Comparison of ENCODE assay signal across 1 cellular context in the genomic region with DNA sequence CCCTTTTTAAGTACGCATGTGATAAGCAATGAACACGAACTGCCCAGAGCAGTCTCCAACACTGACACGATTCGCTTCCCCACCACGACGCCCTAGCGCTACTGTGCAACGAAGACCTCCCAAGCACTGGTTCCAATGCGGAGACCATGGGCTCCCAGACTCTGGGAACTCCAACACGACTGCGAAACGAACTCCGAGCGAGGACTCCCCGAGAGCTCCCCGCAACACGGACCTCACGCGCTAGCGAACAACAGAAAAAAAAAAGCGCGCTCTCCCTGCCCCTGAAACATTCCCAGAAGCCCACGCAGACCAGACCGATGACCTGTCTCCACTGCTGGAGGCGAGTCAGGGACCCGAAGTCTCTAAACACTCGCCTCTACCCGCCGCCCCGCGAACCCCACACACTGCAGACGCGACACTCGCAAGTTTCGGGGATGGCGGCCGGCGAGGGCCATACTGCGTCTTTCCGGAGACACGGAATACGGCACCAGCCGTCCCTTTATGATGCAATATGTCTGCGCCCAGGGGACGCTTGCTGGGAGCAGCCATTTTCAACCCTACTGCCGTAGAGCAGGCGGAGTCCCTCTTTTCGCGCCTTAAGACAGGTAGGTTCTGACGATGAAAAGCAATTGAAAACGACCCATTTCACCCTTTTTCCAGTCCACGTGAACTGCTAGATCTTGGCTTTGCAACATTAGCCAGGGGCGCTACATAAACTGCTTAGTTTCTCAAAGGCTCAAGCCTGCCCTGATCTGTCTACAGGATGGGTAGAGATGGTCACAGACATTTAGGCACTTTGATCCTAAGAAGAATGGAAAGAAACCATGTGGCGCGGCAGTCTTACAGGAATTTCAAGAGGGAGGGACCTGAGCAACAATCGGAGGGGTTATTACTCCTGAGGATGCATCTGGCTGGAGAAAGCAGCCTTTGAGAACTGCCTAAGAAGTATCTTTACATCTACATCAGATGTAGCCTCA.
TF ChIP-seq lines count a peak whose summit lies in the region.

A gene (minus strand): TSS at position 430 of the 977 bp plus-strand sequence. CDS start 7,569 bp downstream, outside the sequence.

TF ChIP-seq in K562, 482 proteins besides CTCF, POLR2A, EP300 and RAD21 (continued from another document):
- TF ChIP-seq, protein P1, sequence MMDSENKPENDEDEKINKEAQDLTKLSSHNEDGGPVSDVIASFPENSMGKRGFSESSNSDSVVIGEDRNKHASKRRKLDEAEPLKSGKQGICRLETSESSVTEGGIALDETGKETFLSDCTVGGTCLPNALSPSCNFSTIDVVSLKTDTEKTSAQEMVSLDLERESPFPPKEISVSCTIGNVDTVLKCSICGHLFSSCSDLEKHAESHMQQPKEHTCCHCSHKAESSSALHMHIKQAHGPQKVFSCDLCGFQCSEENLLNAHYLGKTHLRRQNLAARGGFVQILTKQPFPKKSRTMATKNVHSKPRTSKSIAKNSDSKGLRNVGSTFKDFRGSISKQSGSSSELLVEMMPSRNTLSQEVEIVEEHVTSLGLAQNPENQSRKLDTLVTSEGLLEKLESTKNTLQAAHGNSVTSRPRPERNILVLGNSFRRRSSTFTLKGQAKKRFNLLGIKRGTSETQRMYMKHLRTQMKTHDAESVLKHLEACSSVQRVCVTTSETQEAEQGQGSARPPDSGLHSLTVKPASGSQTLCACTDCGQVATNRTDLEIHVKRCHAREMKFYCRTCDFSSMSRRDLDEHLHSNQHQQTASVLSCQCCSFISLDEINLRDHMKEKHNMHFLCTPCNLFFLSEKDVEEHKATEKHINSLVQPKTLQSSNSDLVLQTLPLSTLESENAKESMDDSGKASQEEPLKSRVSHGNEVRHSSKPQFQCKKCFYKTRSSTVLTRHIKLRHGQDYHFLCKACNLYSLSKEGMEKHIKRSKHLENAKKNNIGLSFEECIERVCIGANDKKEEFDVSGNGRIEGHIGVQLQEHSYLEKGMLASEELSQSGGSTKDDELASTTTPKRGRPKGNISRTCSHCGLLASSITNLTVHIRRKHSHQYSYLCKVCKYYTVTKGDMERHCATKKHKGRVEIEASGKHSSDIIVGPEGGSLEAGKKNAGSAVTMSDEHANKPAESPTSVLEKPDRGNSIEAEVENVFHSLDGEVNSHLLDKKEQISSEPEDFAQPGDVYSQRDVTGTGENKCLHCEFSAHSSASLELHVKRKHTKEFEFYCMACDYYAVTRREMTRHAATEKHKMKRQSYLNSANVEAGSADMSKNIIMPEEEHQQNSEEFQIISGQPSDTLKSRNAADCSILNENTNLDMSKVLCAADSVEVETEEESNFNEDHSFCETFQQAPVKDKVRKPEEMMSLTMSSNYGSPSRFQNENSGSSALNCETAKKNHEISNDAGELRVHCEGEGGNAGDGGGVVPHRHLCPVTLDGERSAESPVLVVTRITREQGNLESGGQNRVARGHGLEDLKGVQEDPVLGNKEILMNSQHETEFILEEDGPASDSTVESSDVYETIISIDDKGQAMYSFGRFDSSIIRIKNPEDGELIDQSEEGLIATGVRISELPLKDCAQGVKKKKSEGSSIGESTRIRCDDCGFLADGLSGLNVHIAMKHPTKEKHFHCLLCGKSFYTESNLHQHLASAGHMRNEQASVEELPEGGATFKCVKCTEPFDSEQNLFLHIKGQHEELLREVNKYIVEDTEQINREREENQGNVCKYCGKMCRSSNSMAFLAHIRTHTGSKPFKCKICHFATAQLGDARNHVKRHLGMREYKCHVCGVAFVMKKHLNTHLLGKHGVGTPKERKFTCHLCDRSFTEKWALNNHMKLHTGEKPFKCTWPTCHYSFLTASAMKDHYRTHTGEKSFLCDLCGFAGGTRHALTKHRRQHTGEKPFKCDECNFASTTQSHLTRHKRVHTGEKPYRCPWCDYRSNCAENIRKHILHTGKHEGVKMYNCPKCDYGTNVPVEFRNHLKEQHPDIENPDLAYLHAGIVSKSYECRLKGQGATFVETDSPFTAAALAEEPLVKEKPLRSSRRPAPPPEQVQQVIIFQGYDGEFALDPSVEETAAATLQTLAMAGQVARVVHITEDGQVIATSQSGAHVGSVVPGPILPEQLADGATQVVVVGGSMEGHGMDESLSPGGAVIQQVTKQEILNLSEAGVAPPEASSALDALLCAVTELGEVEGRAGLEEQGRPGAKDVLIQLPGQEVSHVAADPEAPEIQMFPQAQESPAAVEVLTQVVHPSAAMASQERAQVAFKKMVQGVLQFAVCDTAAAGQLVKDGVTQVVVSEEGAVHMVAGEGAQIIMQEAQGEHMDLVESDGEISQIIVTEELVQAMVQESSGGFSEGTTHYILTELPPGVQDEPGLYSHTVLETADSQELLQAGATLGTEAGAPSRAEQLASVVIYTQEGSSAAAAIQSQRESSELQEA (IDR thresholded peaks at IDR 0.05; ENCODE audit: low read depth), result peak; percentile 65; the same call in 1 of the 2 replicates
- TF ChIP-seq MEF2A (IDR thresholded peaks at IDR 0.05; ENCODE audit: control insufficient read depth, low read depth, low read length) (no peak), PHF8 (IDR thresholded peaks at IDR 0.05; ENCODE audit: borderline replicate concordance, low read length) (peak; percentile 53; the same call in 1 of the 2 replicates), ETV5 (CRISPR knock-in tag; IDR thresholded peaks at IDR 0.05; ENCODE audit: low read depth) (0 out of 2 replicates have a peak, but pooled peaks have one; percentile 49), ZSCAN32 (CRISPR knock-in tag; IDR thresholded peaks at IDR 0.05) (no peak), CREB1 (IDR thresholded peaks at IDR 0.05) (no peak), CREB1 (CRISPR knock-in tag; IDR thresholded peaks at IDR 0.05) (peak; percentile 92), PPARD (CRISPR knock-in tag; IDR thresholded peaks at IDR 0.05) (no peak), KDM5B (IDR thresholded peaks at IDR 0.05; ENCODE audit: insufficient replicate concordance, low read depth, low read length) (peak; percentile 51), FOXJ2 (tag; IDR thresholded peaks at IDR 0.05) (no peak), ZNF197 (CRISPR knock-in tag; IDR thresholded peaks at IDR 0.05; ENCODE audit: low read depth) (no peak), POLR2G (IDR thresholded peaks at IDR 0.05; ENCODE audit: low read depth, low read length) (peak; percentile 56), LCOR (CRISPR knock-in tag; IDR thresholded peaks at IDR 0.05) (peak; percentile 59; the same call in 1 of the 2 replicates)
- TF ChIP-seq, protein P2, sequence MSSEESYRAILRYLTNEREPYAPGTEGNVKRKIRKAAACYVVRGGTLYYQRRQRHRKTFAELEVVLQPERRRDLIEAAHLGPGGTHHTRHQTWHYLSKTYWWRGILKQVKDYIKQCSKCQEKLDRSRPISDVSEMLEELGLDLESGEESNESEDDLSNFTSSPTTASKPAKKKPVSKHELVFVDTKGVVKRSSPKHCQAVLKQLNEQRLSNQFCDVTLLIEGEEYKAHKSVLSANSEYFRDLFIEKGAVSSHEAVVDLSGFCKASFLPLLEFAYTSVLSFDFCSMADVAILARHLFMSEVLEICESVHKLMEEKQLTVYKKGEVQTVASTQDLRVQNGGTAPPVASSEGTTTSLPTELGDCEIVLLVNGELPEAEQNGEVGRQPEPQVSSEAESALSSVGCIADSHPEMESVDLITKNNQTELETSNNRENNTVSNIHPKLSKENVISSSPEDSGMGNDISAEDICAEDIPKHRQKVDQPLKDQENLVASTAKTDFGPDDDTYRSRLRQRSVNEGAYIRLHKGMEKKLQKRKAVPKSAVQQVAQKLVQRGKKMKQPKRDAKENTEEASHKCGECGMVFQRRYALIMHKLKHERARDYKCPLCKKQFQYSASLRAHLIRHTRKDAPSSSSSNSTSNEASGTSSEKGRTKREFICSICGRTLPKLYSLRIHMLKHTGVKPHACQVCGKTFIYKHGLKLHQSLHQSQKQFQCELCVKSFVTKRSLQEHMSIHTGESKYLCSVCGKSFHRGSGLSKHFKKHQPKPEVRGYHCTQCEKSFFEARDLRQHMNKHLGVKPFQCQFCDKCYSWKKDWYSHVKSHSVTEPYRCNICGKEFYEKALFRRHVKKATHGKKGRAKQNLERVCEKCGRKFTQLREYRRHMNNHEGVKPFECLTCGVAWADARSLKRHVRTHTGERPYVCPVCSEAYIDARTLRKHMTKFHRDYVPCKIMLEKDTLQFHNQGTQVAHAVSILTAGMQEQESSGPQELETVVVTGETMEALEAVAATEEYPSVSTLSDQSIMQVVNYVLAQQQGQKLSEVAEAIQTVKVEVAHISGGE (CRISPR knock-in tag; IDR thresholded peaks at IDR 0.05), result no peak
- TF ChIP-seq, protein P3, sequence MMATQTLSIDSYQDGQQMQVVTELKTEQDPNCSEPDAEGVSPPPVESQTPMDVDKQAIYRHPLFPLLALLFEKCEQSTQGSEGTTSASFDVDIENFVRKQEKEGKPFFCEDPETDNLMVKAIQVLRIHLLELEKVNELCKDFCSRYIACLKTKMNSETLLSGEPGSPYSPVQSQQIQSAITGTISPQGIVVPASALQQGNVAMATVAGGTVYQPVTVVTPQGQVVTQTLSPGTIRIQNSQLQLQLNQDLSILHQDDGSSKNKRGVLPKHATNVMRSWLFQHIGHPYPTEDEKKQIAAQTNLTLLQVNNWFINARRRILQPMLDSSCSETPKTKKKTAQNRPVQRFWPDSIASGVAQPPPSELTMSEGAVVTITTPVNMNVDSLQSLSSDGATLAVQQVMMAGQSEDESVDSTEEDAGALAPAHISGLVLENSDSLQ (IDR thresholded peaks at IDR 0.05), result no peak
- TF ChIP-seq, protein P4, sequence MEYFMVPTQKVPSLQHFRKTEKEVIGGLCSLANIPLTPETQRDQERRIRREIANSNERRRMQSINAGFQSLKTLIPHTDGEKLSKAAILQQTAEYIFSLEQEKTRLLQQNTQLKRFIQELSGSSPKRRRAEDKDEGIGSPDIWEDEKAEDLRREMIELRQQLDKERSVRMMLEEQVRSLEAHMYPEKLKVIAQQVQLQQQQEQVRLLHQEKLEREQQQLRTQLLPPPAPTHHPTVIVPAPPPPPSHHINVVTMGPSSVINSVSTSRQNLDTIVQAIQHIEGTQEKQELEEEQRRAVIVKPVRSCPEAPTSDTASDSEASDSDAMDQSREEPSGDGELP (CRISPR knock-in tag; IDR thresholded peaks at IDR 0.05; ENCODE audit: borderline replicate concordance), result peak; percentile 80
TF ChIP-seq in K562: peak in this region for 11.
